Comparison of ENCODE assay signal across 8 cellular contexts in the genomic region with DNA sequence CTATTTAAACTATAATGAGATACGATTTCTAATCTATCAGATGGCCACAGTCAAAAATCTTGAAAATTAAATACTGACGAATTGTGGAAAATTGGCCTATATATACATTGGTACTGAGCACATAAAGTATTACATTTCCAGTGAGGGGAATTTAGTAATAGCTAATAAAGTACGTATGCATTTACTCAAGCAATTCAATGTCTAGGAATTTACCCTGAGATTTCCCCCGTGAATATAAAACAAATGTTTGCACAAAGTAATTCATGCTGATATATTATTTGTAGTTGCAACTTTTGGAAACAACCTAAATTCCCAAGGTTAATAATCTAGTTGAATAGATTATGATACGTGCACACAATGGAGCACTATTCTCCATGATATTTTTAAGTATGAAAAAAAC. TPM values are rescaled to one million over a fixed set of nuclear protein-coding genes. Genes with fewer than 3 reads are reported as not detected.
"Had no signal": no experiment of that assay in that cellular context is flagged by ENCODE, and none has a peak within 500 bp of the region (broad histone marks: within the 10 kb centered on the region; RNA-seq: fewer than 3 reads in every experiment).

No MANE protein-coding gene starts in this region.

- FAIRE-seq: G401.6, GM12878, GM12891, GM12892, GM18507, GM19239 had no signal

- DNase-seq: GDM1, GF-D8 had no signal

- H3K4me3 ChIP-seq: GM12878 had no signal

- ATAC-seq: GM12878 had no signal

RNA-seq across cellular contexts. Expression of a gene that starts 14.7 kb away (rescaled TPM):
- total RNA-seq: GM12878 had no signal

RNA-seq across cellular contexts. Expression of a gene that starts 36.1 kb away (rescaled TPM):
- total RNA-seq: GM12878 had no signal
- polyA plus RNA-seq: GM12878 had no signal
